In the genomic region with DNA sequence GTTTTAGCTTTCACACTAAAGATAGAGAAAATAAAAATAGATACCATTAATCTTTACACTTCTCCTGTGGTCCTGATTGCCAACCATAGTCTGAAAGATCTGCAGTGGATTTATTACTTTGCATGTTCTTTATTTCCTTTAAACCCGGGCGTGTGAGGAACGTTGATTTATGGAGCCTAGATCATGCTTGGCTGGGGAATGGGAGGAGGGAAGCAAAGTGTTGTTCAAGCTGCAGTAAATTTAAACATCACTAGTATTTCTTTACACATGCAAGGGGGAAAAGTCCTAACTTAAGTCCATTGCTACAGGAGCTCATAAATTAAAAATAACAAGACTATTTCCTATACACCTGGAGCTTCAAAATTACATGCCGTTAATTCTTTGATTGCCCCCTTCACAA, we compare ENCODE assay signal across 5 cellular contexts.
"Had no signal": no experiment of that assay in that cellular context is flagged by ENCODE, and none has a peak within 500 bp of the region (broad histone marks: within the 10 kb centered on the region; RNA-seq: fewer than 3 reads in every experiment).

No MANE protein-coding gene starts in this region.

- H3K4me3 ChIP-seq: GM23248 had no signal

- DNase-seq: GM23248, GOT3, H7, HCEC 1CT, IMR-90 had no signal
